28 cellular contexts compared by ENCODE assay signal in genomic region chr5:57133574-57133973, GRCh38.
"Had no signal": no experiment of that assay in that cellular context is flagged by ENCODE, and none has a peak within 500 bp of the region (broad histone marks: within the 10 kb centered on the region; RNA-seq: fewer than 3 reads in every experiment).

No MANE protein-coding gene starts in this region.

- H3K4me3 ChIP-seq: colonic mucosa, coronary artery, dorsolateral prefrontal cortex, esophagus muscularis mucosa, esophagus squamous epithelium, gastrocnemius medialis, gastroesophageal sphincter, heart left ventricle, heart right ventricle had no signal

- H3K27me3 ChIP-seq: colonic mucosa, dorsolateral prefrontal cortex, esophagus muscularis mucosa, esophagus squamous epithelium, foreskin keratinocyte, gastrocnemius medialis, gastroesophageal sphincter had no signal

- ATAC-seq: effector memory CD8-positive, alpha-beta T cell; esophagus mucosa; foreskin keratinocyte; gastrocnemius medialis; gastroesophageal sphincter; heart left ventricle; heart right ventricle had no signal

- H3K4me1 ChIP-seq: colonic mucosa, esophagus muscularis mucosa, esophagus squamous epithelium, foreskin keratinocyte, gastrocnemius medialis, gastroesophageal sphincter, heart left ventricle, heart right ventricle had no signal

- FAIRE-seq: colon, endometrium, endothelial cell of umbilical vein, frontal cortex had no signal

- DNase-seq: colonic mucosa; cortex of kidney; dermis blood vessel endothelial cell; dorsolateral prefrontal cortex; effector CD4-positive, alpha-beta T cell; effector CD8-positive, alpha-beta T cell; effector memory CD4-positive, alpha-beta T cell; effector memory CD8-positive, alpha-beta T cell; endodermal cell; erythroblast; esophagus squamous epithelium; foreskin fibroblast; foreskin keratinocyte; foreskin melanocyte; gastrocnemius medialis; glutamatergic neuron; head of caudate nucleus; heart left ventricle; heart right ventricle had no signal

- H3K27ac ChIP-seq: colonic mucosa, coronary artery, dorsolateral prefrontal cortex, epithelial cell of prostate, esophagus muscularis mucosa, esophagus squamous epithelium, foreskin keratinocyte, gastrocnemius medialis, gastroesophageal sphincter, heart left ventricle, heart right ventricle had no signal

- H3K9me3 ChIP-seq: colonic mucosa, esophagus muscularis mucosa, esophagus squamous epithelium, gastrocnemius medialis, gastroesophageal sphincter, heart left ventricle, heart right ventricle had no signal

- H3K36me3 ChIP-seq: colonic mucosa, esophagus muscularis mucosa, esophagus squamous epithelium, gastrocnemius medialis, gastroesophageal sphincter, heart left ventricle, heart right ventricle had no signal
